Comparison of ENCODE assay signal across 1 cellular context in the genomic region with DNA sequence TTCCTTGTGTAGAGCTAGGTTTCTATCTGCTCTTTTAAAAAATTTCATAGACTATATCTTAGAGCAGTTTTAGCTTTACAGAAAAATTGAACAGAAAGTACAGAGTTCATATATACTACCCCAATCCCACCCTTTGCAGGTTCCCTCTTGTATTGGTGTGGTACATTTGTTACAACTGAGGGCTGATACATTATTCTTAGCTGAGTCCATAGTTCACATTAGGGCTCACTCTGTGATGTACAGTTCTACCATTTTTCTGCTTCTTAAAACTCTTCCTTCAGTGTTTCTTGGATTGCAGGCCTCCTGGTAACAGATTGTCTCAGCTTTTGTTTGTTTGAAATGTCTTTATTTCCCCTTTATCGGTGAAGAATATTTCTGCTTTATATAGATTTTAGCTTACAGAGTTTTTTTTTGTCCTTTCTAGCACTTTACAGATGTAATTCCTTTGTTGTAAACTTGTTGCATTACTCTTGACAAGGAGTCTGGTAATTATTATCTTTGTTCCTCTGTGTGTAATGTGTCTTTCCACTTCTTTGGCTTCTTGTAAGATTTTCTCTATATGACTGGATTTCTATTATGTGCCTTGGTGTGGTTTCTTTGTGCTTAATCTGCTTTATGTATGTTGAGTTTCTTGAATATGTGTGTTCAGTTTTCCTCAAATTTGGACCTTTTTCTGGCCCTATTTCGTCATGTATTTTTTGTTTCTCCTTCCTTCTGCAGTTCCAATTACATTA.
TF ChIP-seq lines count a peak whose summit lies in the region.

No MANE protein-coding gene starts in this region.

TF ChIP-seq in GM12878, 131 proteins besides CTCF, POLR2A, EP300 and RAD21 (continued from another document):
- TF ChIP-seq, protein P1, sequence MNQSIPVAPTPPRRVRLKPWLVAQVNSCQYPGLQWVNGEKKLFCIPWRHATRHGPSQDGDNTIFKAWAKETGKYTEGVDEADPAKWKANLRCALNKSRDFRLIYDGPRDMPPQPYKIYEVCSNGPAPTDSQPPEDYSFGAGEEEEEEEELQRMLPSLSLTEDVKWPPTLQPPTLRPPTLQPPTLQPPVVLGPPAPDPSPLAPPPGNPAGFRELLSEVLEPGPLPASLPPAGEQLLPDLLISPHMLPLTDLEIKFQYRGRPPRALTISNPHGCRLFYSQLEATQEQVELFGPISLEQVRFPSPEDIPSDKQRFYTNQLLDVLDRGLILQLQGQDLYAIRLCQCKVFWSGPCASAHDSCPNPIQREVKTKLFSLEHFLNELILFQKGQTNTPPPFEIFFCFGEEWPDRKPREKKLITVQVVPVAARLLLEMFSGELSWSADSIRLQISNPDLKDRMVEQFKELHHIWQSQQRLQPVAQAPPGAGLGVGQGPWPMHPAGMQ (IDR thresholded peaks at IDR 0.05; ENCODE audit: borderline replicate concordance): no peak
- TF ChIP-seq TCF3 (IDR thresholded peaks at IDR 0.05; ENCODE audit: borderline replicate concordance, insufficient read depth, low read depth, low read length): no peak
- 0 out of 2 replicates have a peak, but pooled peaks have one; percentile 15 for TF ChIP-seq CBX5 (IDR thresholded peaks at IDR 0.05; ENCODE audit: low read depth)
- TF ChIP-seq RCOR1 (conservative IDR thresholded peaks at IDR 0.05; ENCODE audit: low read depth, low read length): no peak
- TF ChIP-seq, protein P2, sequence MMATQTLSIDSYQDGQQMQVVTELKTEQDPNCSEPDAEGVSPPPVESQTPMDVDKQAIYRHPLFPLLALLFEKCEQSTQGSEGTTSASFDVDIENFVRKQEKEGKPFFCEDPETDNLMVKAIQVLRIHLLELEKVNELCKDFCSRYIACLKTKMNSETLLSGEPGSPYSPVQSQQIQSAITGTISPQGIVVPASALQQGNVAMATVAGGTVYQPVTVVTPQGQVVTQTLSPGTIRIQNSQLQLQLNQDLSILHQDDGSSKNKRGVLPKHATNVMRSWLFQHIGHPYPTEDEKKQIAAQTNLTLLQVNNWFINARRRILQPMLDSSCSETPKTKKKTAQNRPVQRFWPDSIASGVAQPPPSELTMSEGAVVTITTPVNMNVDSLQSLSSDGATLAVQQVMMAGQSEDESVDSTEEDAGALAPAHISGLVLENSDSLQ (IDR thresholded peaks at IDR 0.05): no peak
- no peak for TF ChIP-seq RAD51 (IDR thresholded peaks at IDR 0.05)
- peak; percentile 41; the same call in 1 of the 2 replicates for TF ChIP-seq RUNX3 (IDR thresholded peaks at IDR 0.05; ENCODE audit: low read length)
- no peak for TF ChIP-seq SMAD1 (IDR thresholded peaks at IDR 0.05; ENCODE audit: low read depth, partially characterized antibody)
- TF ChIP-seq JUNB (IDR thresholded peaks at IDR 0.05): peak; percentile 36
- no peak for TF ChIP-seq POLR2AphosphoS2 (IDR thresholded peaks at IDR 0.05; ENCODE audit: low read depth, low read length)
